Comparison of ENCODE assay signal across 8 cellular contexts in the genomic region with DNA sequence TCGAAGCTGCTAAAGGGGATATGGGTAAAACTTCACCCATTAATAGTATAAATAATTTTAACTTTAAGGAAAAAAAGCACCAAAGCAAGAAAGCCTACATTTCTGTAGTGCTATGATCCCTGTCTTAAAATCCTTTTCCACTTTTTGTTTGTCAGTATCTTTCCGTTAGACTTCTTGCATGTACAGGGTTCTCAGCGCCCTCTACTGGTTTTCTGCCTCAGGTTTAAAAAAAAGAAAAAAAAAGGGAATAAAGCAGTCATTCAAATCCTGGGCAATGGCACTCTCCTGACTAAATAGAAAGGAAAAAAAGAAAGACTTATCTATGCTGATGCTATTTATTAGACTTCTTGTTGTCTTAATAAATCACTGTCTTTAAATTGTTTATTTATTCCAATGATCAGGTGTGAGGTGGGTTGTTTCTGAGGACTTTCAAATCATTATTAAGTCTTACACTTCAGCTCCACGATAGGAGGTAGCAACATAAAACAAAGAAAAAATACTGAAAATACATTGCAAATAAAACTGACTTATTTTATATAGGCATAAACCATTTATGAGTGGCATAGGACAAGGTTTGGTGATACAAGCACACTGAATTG.
DNase-seq lines count a peak whose midpoint lies in the region; ATAC-seq, FAIRE-seq and TF ChIP-seq lines count a peak whose summit lies in the region.

No MANE protein-coding gene starts in this region.

- no peaks in the 10 kb centered on the region for H3K36me3 ChIP-seq in RWPE2 (ENCODE audit: low read depth)
- no peaks in the 10 kb centered on the region for H3K36me3 ChIP-seq in neural cell (ENCODE audit: insufficient read depth, low read length)

- H3K9me2 ChIP-seq in neural cell (ENCODE audit: insufficient read depth, low read length), result no peaks in the 10 kb centered on the region

- H3K9ac ChIP-seq in neural cell (ENCODE audit: low read length), result no peak overlapping the region

- H3K27ac ChIP-seq in 22Rv1 (no peak overlapping the region), RWPE2 (ENCODE audit: poor library complexity, severe bottlenecking) (no peak overlapping the region), neural cell (ENCODE audit: low read length) (no peak overlapping the region)

- H3K4me2 ChIP-seq in neural cell (ENCODE audit: low read length), result no peak overlapping the region

- no peaks in the 10 kb centered on the region for H3K4me1 ChIP-seq in RWPE2 (ENCODE audit: insufficient read depth, poor library complexity, severe bottlenecking)

- no peaks in the 10 kb centered on the region for H3K27me3 ChIP-seq in RWPE2 (ENCODE audit: insufficient read depth, poor library complexity, severe bottlenecking)
- no peaks in the 10 kb centered on the region for H3K27me3 ChIP-seq in neural cell (ENCODE audit: insufficient read depth, low read depth, low read length)

- no peak overlapping the region for H3K4me3 ChIP-seq in NB4 (ENCODE audit: low read depth, low read length)
- H3K4me3 ChIP-seq in RWPE2 (ENCODE audit: severe bottlenecking), result no peak overlapping the region
- H3K4me3 ChIP-seq in neural cell (ENCODE audit: low read length), result no peak overlapping the region

- peak; percentile 76 for DNase-seq in NB4 (ENCODE audit: low read depth)
- DNase-seq in RWPE2 (ENCODE audit: low spot score), result no peak
- no peak for DNase-seq in omental fat pad (ENCODE audit: low spot score)

- no peaks in the 10 kb centered on the region for H4K20me1 ChIP-seq in neural cell (ENCODE audit: insufficient read depth)

- TF ChIP-seq POLR2A in NB4 (IDR thresholded peaks at IDR 0.05; ENCODE audit: extremely low read depth, insufficient read length), result no peak

- H2AFZ ChIP-seq in neural cell (ENCODE audit: low read depth, low read length), result no peak overlapping the region

- no peak for ATAC-seq in RWPE2 (ENCODE audit: low read depth)
- no peak for ATAC-seq in omental fat pad (ENCODE audit: low FRiP score)
- no peak for ATAC-seq in GM18502 (IDR thresholded peaks at IDR 0.05; ENCODE audit: poor library complexity, unreplicated experiment)

- TF ChIP-seq CTCF in 22Rv1 (IDR thresholded peaks at IDR 0.05), result peak; percentile 98
- peak; percentile 69 for TF ChIP-seq CTCF in NB4 (IDR thresholded peaks at IDR 0.05; ENCODE audit: low read depth, low read length)
- peak; percentile 93 for TF ChIP-seq CTCF in RWPE2 (IDR thresholded peaks at IDR 0.05; ENCODE audit: poor library complexity, severe bottlenecking)
- TF ChIP-seq CTCF in neural cell (IDR thresholded peaks at IDR 0.05; ENCODE audit: poor library complexity, severe bottlenecking), result peak; percentile 86
- no peak for TF ChIP-seq CTCF in omental fat pad (IDR thresholded peaks at IDR 0.05)

- TF ChIP-seq RAD21 in neural cell (conservative IDR thresholded peaks at IDR 0.05), result peak; percentile 89

- H3K9me3 ChIP-seq in RWPE2 (ENCODE audit: severe bottlenecking) (no peaks in the 10 kb centered on the region), neural cell (ENCODE audit: low read length) (no peaks in the 10 kb centered on the region)

- H3K79me2 ChIP-seq in neural cell (replicated peaks; ENCODE audit: insufficient read depth, low read length), result no peaks in the 10 kb centered on the region

- no peak for TF ChIP-seq EP300 in neural cell (conservative IDR thresholded peaks at IDR 0.05; ENCODE audit: poor library complexity, severe bottlenecking)

- FAIRE-seq in G401.6 (lab: Jason Lieb, UNC) (peak; percentile 88), endometrium (lab: Jason Lieb, UNC) (peak; percentile 85)

- no peaks in the 10 kb centered on the region for H3F3A ChIP-seq in neural cell (ENCODE audit: insufficient read depth, low read length, poor library complexity, severe bottlenecking)

TF ChIP-seq in neural cell, 6 proteins besides CTCF, POLR2A, EP300 and RAD21:
- TF ChIP-seq SMC3 (conservative IDR thresholded peaks at IDR 0.05; ENCODE audit: poor library complexity) (peak; percentile 85), POLR2AphosphoS5 (IDR thresholded peaks at IDR 0.05) (no peak), REST (IDR thresholded peaks at IDR 0.05; ENCODE audit: borderline replicate concordance) (no peak)

Comparison
In these comparisons a context has a peak if more than half of its experiments do, and no peak if none do; other contexts are left out.
1. CTCF ChIP-seq: peak in 22Rv1 (single experiment), NB4 (single experiment), RWPE2 (single experiment) and neural cell (single experiment); none in omental fat pad (0 of 3).